Comparison of ENCODE assay signal across 11 cellular contexts in genomic region chr19:18790566-18791314, GRCh38. TPM values are rescaled to one million over a fixed set of nuclear protein-coding genes. Genes with fewer than 3 reads are reported as not detected.
DNase-seq lines count a peak whose midpoint lies in the region; ATAC-seq, FAIRE-seq and TF ChIP-seq lines count a peak whose summit lies in the region.
"Had no signal": no experiment of that assay in that cellular context is flagged by ENCODE, and none has a peak within 500 bp of the region (broad histone marks: within the 10 kb centered on the region; RNA-seq: fewer than 3 reads in every experiment).

COMP (minus strand) TSS chr19:18791305; CDS start chr19:18791269, 36 bp downstream.

- no peaks in the 10 kb centered on the region for H3K9me3 ChIP-seq in heart right ventricle
- H3K9me3 ChIP-seq in naive thymus-derived CD4-positive, alpha-beta T cell (ENCODE audit: control insufficient read depth in 2 of 3, low read length in 3 of 3): no peaks in the 10 kb centered on the region

- H3K36me3 ChIP-seq in heart right ventricle: no peaks in the 10 kb centered on the region
- H3K36me3 ChIP-seq in naive thymus-derived CD4-positive, alpha-beta T cell (ENCODE audit: control insufficient read depth in 2 of 3, insufficient read depth in 3 of 3, low read length in 3 of 3): no peaks in the 10 kb centered on the region

- peak within 1 kb of the TSS; percentile 68 to 90 (median 84) for H3K4me3 Mint-ChIP-seq in naive thymus-derived CD4-positive, alpha-beta T cell

- H3K27ac Mint-ChIP-seq in naive thymus-derived CD4-positive, alpha-beta T cell: peak within 1 kb of the TSS in 1 of 9 donors; percentile 69

- FAIRE-seq in D721Med (lab: Jason Lieb, UNC): no peak

- H3K9me3 Mint-ChIP-seq in naive thymus-derived CD4-positive, alpha-beta T cell: peaks cover 0 to 8% (median 0%) of the 10 kb centered on the region in 11 donors

- no peak for DNase-seq in heart right ventricle
- DNase-seq in left cardiac atrium: no peak
- no peak for DNase-seq in coronary artery (ENCODE audit: low spot score)
- DNase-seq in naive thymus-derived CD4-positive, alpha-beta T cell: no peak
- no peak for DNase-seq in D721Med (ENCODE audit: insufficient read length, low spot score)
- no peak for DNase-seq in Kasumi-1 (lab: John Stamatoyannopoulos, UW)
- DNase-seq in dermis blood vessel endothelial cell: no peak
- DNase-seq: central memory CD4-positive, alpha-beta T cell; left colon; NCI-H446 treated with DMSO at 0.1 percent for 48 hours had no signal

- peaks cover 8 to 45% (median 39%) of the 10 kb centered on the region in 9 donors for H3K4me1 ChIP-seq in heart right ventricle
- peaks cover 11 to 20% of the 10 kb centered on the region in 2 donors for H3K4me1 ChIP-seq in naive thymus-derived CD4-positive, alpha-beta T cell (ENCODE audit: control insufficient read depth in 2 of 2, insufficient read depth in 2 of 2, low read length in 2 of 2)

- H3K4me1 Mint-ChIP-seq in naive thymus-derived CD4-positive, alpha-beta T cell: peaks cover 18 to 42% (median 31%) of the 10 kb centered on the region in 7 donors

- POLR2A ChIA-PET in naive thymus-derived CD4-positive, alpha-beta T cell (lab: Charles Lee): no interaction called here

- peaks cover 43 to 99% (median 97%) of the 10 kb centered on the region in 7 donors for H3K27me3 ChIP-seq in heart right ventricle
- peaks cover 5 to 26% of the 10 kb centered on the region in 2 donors for H3K27me3 ChIP-seq in naive thymus-derived CD4-positive, alpha-beta T cell (ENCODE audit: control insufficient read depth in 2 of 2, insufficient read depth in 2 of 2, low read length in 2 of 2)

- ATAC-seq in heart right ventricle: no peak
- ATAC-seq in left cardiac atrium: no peak
- ATAC-seq in naive thymus-derived CD4-positive, alpha-beta T cell: no peak
- ATAC-seq in HG02852 (IDR thresholded peaks at IDR 0.05; ENCODE audit: unreplicated experiment): no peak
- ATAC-seq: left colon had no signal

- CTCF ChIA-PET in naive thymus-derived CD4-positive, alpha-beta T cell (lab: Charles Lee): no interaction called here

- 3 to 4% methylated on average over 61 of the region's 61 CpGs for WGBS in heart right ventricle, 2 donors

- intact Hi-C loops in heart right ventricle (cut with DNase I): no loop called here
- intact Hi-C loops in left cardiac atrium (cut with DNase I): no loop called here
- intact Hi-C loops in naive thymus-derived CD4-positive, alpha-beta T cell (cut with micrococcal nuclease): no loop called here

- H3K4me3 ChIP-seq in heart right ventricle (peak within 1 kb of the TSS in 9 of 10 donors; percentile 17 to 48 (median 34)), coronary artery (peak within 1 kb of the TSS; percentile 70)
- H3K4me3 ChIP-seq in naive thymus-derived CD4-positive, alpha-beta T cell (ENCODE audit: low read length): no peak within 1 kb of the TSS

- H3K27me3 Mint-ChIP-seq in naive thymus-derived CD4-positive, alpha-beta T cell: peaks cover 59 to 87% (median 66%) of the 10 kb centered on the region in 5 donors

- no peak within 1 kb of the TSS for H3K27ac ChIP-seq in heart right ventricle
- H3K27ac ChIP-seq in coronary artery: no peak within 1 kb of the TSS
- no peak within 1 kb of the TSS for H3K27ac ChIP-seq in naive thymus-derived CD4-positive, alpha-beta T cell (ENCODE audit: low read depth, low read length)

- peaks cover 0 to 8% (median 0%) of the 10 kb centered on the region in 5 donors for H3K36me3 Mint-ChIP-seq in naive thymus-derived CD4-positive, alpha-beta T cell

- TF ChIP-seq CTCF in heart right ventricle (IDR thresholded peaks at IDR 0.05): no peak
- TF ChIP-seq CTCF in coronary artery (IDR thresholded peaks at IDR 0.05): no peak
- no peak for TF ChIP-seq CTCF in D721Med (IDR thresholded peaks at IDR 0.05; ENCODE audit: insufficient read depth, missing control alignments)

RNA-seq across cellular contexts. Expression of gene COMP, which starts in this region (rescaled TPM):
- total RNA-seq in heart right ventricle (1 to 10 TPM in 3 of 10 donors, under 1 TPM in 5, not detected in 2; 0.13 to 5.9 (median 0.43) TPM), left cardiac atrium (1 to 10 TPM; 6.5 to 9.8 TPM), dermis blood vessel endothelial cell (not detected in 2 replicates)
- 1 to 10 TPM in 1 of 2 donors, under 1 TPM in 1; 0.29 to 2.4 TPM for polyA plus RNA-seq in heart right ventricle
- not detected for total RNA-seq in naive thymus-derived CD4-positive, alpha-beta T cell
- polyA plus RNA-seq in naive thymus-derived CD4-positive, alpha-beta T cell: not detected
- total RNA-seq: left colon had no signal
